19 cellular contexts compared by ENCODE assay signal in genomic region chr6:115071962-115072361, GRCh38.
DNase-seq lines count a peak whose midpoint lies in the region; FAIRE-seq and TF ChIP-seq lines count a peak whose summit lies in the region.
"Had no signal": no experiment of that assay in that cellular context is flagged by ENCODE, and none has a peak within 500 bp of the region (broad histone marks: within the 10 kb centered on the region; RNA-seq: fewer than 3 reads in every experiment).

No MANE protein-coding gene starts in this region.

- POLR2A ChIA-PET in GM10248 (lab: Yijun Ruan, JAX): no interaction called here

- in situ Hi-C loops in mammary epithelial cell (cut with MboI; ENCODE audit: low sequenced_read_pairs in 2 of 2): no loop called here

- no peak overlapping the region for H3K27ac ChIP-seq in mammary epithelial cell (ENCODE audit: insufficient read depth, low read depth, low read length)
- no peak overlapping the region for H3K27ac ChIP-seq in kidney (ENCODE audit: low read depth in 2 of 2, low read length in 2 of 2)
- H3K27ac ChIP-seq: 22Rv1; BLaER1 treated with 17β-estradiol and CSF1 and Interleukin-3, amounts not matched to agents 10 nM and 100 nM had no signal

- peak; percentile 72 for FAIRE-seq in kidney (lab: Jason Lieb, UNC)
- FAIRE-seq: GM18507 had no signal

- peaks cover 5% of the 10 kb centered on the region for H3K9me3 ChIP-seq in mammary epithelial cell (replicated peaks; ENCODE audit: insufficient read depth, low read length)
- peaks cover 0 to 5% of the 10 kb centered on the region in 2 donors for H3K9me3 ChIP-seq in kidney (ENCODE audit: control insufficient read depth in 1 of 2, low read length in 2 of 2)

- intact Hi-C loops in mammary epithelial cell (cut with micrococcal nuclease) (no loop called here), kidney (cut with DNase I) (no loop called here)

- H3K4me2 ChIP-seq in mammary epithelial cell (ENCODE audit: insufficient read depth, low read depth, low read length): no peak overlapping the region
- H3K4me2 ChIP-seq: BLaER1 treated with 17β-estradiol and CSF1 and Interleukin-3, amounts not matched to agents 10 nM and 100 nM had no signal

- H3K9ac ChIP-seq in mammary epithelial cell (ENCODE audit: insufficient read depth, low read length): no peak overlapping the region
- no peak overlapping the region for H3K9ac ChIP-seq in kidney (ENCODE audit: low read length in 2 of 2)
- H3K9ac ChIP-seq: BLaER1 treated with 17β-estradiol and CSF1 and Interleukin-3, amounts not matched to agents 10 nM and 100 nM had no signal

- H3K4me1 ChIP-seq in mammary epithelial cell (ENCODE audit: insufficient read depth, low read length): no peaks in the 10 kb centered on the region
- H3K4me1 ChIP-seq in kidney (ENCODE audit: control insufficient read depth in 1 of 2, insufficient read depth in 1 of 2, low read depth in 1 of 2, low read length in 2 of 2): no peaks in the 10 kb centered on the region
- H3K4me1 ChIP-seq: BLaER1 treated with 17β-estradiol and CSF1 and Interleukin-3, amounts not matched to agents 10 nM and 100 nM had no signal

- TF ChIP-seq CTCF in mammary epithelial cell (conservative IDR thresholded peaks at IDR 0.05 in 1 of 2, IDR thresholded peaks at IDR 0.05 in 1 of 2; ENCODE audit: extremely low read depth in 1 of 2, insufficient read depth in 1 of 2, low read depth in 1 of 2, low read length in 2 of 2) (no peak), kidney (IDR thresholded peaks at IDR 0.05; ENCODE audit: borderline replicate concordance, extremely low read depth, insufficient read depth) (no peak), GM10248 (IDR thresholded peaks at IDR 0.05; ENCODE audit: control extremely low read depth, extremely low read depth, low read depth, missing control alignments) (no peak)

- BruUV-seq in mammary epithelial cell (replicated peaks; lab: Mats Ljungman, UMichigan): no TSS peak

- no peak overlapping the region for H3K4me3 ChIP-seq in mammary epithelial cell (replicated peaks in 1 of 3; ENCODE audit: insufficient read depth in 1 of 3, low read depth in 2 of 3, low read length in 3 of 3)
- H3K4me3 ChIP-seq in kidney (ENCODE audit: low read length in 2 of 2): no peak overlapping the region
- H3K4me3 ChIP-seq: BLaER1 treated with 17β-estradiol and CSF1 and Interleukin-3, amounts not matched to agents 10 nM and 100 nM had no signal

- DNase-seq in DMS53 (lab: John Stamatoyannopoulos, UW): peak; percentile 54
- DNase-seq in DMS53 treated with DMSO at 0.1 percent for 48 hours (lab: John Stamatoyannopoulos, UW; ENCODE audit: unreplicated experiment): no peak
- DNase-seq in LHCN-M2 (ENCODE audit: low read depth): peak; percentile 34
- DNase-seq in mammary epithelial cell: peak; percentile 2
- DNase-seq in kidney: no peak
- DNase-seq in EL: no peak
- no peak for DNase-seq in NCI-H1092 treated with DMSO at 0.1 percent for 48 hours (lab: John Stamatoyannopoulos, UW)
- DNase-seq in GM10248 (ENCODE audit: extremely low spot score): no peak
- DNase-seq: ACHN; CD4-positive, CD25-positive, alpha-beta regulatory T cell; DMS79; GF-D8; HCEC 1CT; HFFc6; IMR-90; KG1 had no signal

- H3K27me3 ChIP-seq in mammary epithelial cell (ENCODE audit: insufficient read depth, low read length): no peaks in the 10 kb centered on the region
- H3K27me3 ChIP-seq: BLaER1 treated with 17β-estradiol and CSF1 and Interleukin-3, amounts not matched to agents 10 nM and 100 nM had no signal

- H3K79me2 ChIP-seq in mammary epithelial cell (ENCODE audit: insufficient read depth, low read length): no peaks in the 10 kb centered on the region

- CTCF ChIA-PET in mammary epithelial cell (lab: Charles Lee; ENCODE audit: low non-redundant PET) (no interaction called here), GM10248 (lab: Yijun Ruan, JAX) (no interaction called here)

- dilution Hi-C loops in mammary epithelial cell (cut with HindIII; ENCODE audit: low sequenced_read_pairs): no loop called here

- H4K20me1 ChIP-seq in mammary epithelial cell (ENCODE audit: insufficient read depth, low read length): no peaks in the 10 kb centered on the region
- H4K20me1 ChIP-seq: BLaER1 treated with 17β-estradiol and CSF1 and Interleukin-3, amounts not matched to agents 10 nM and 100 nM had no signal

- no peak overlapping the region for H2AFZ ChIP-seq in mammary epithelial cell (ENCODE audit: low read depth, low read length)

- 0% methylated on average over 1 of the region's 1 CpG for WGBS in mammary epithelial cell (ENCODE audit: low coverage, missing lambda C conversion rate)

- no peaks in the 10 kb centered on the region for H3K36me3 ChIP-seq in mammary epithelial cell (ENCODE audit: insufficient read depth, low read length)
- H3K36me3 ChIP-seq in kidney (ENCODE audit: control insufficient read depth in 1 of 2, insufficient read depth in 2 of 2, low read length in 2 of 2): no peaks in the 10 kb centered on the region

Comparison
In these comparisons a context has a peak if more than half of its experiments do, and no peak if none do; other contexts are left out.
1. DNase-seq: peak in DMS53 (single experiment), LHCN-M2 (single experiment) and mammary epithelial cell (single experiment); none in DMS53 treated with DMSO at 0.1 percent for 48 hours (single experiment), kidney (single experiment), EL (single experiment), NCI-H1092 treated with DMSO at 0.1 percent for 48 hours (single experiment) and GM10248 (single experiment).